In the genomic region with DNA sequence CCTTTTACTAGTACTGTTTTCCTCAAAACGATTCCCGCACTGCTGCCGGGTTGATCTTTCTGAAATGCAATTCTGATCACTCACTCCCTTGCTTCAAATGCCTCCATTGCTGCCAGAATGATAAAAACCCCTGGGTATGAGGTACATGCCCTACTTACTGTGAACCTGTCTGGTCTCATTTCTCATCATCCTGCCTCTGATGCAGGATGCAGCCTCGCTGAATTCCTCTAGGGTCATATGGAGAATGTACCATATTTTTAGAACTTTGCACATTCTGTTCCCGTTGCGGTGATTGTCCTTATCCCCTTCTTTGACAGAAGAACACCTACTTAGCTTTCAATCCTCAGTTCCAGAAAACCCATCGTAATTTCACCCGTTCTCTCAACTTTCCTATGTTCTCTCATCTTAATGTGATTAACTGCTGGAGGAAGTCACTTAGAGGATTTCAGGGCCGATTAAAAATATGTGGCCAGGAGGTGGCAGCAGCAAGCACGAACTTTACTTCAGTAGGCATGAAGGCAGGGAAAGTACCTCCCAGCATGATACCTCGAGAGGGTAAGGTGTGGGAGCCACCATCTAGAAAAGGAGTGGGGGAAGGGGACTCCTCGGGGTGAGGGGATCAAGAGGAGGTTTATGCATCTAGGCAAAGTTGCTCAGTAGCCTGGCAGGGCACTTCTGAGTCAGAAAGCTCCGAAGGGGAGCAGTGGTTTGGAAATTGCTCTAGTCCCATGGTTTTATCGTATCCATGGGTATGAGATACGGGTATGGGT, we compare ENCODE assay signal across 8 cellular contexts.
DNase-seq lines count a peak whose midpoint lies in the region; ATAC-seq and TF ChIP-seq lines count a peak whose summit lies in the region.

No MANE protein-coding gene starts in this region.

- H3K9me3 Mint-ChIP-seq in activated CD4-positive, alpha-beta T cell treated with anti-CD3 and anti-CD28 coated beads, Interleukin-2, amount 10 ng/mL, durations not matched to agents 24 days and 14 days = no peaks in the 10 kb centered on the region

- H3K27ac ChIP-seq in MM.1S (ENCODE audit: low read length) = no peak overlapping the region

- no peaks in the 10 kb centered on the region for H3K79me2 ChIP-seq in MM.1S (ENCODE audit: low read length)

- no peaks in the 10 kb centered on the region for H3K36me3 ChIP-seq in MM.1S (replicated peaks; ENCODE audit: insufficient read depth, low read length)

- no peaks in the 10 kb centered on the region for H3F3A ChIP-seq in MM.1S (ENCODE audit: insufficient read depth, low read length)

- H3K9ac ChIP-seq in MM.1S (ENCODE audit: low read length) = no peak overlapping the region

- no peaks in the 10 kb centered on the region for H3K4me1 Mint-ChIP-seq in activated CD4-positive, alpha-beta T cell treated with anti-CD3 and anti-CD28 coated beads, Interleukin-2, amount 10 ng/mL, durations not matched to agents 24 days and 14 days

- H3K9me3 ChIP-seq in MM.1S (replicated peaks; ENCODE audit: insufficient read depth, low read length) = no peaks in the 10 kb centered on the region

- no peak overlapping the region for H2AFZ ChIP-seq in MM.1S (ENCODE audit: low read length)

- ATAC-seq in GM19468 (IDR thresholded peaks at IDR 0.05; ENCODE audit: extremely low read depth, unreplicated experiment) = peak; percentile 37

- intact Hi-C loops in activated CD4-positive, alpha-beta T cell treated with anti-CD3 and anti-CD28 coated beads, Interleukin-2, amount 10 ng/mL, durations not matched to agents 24 days and 14 days (cut with micrococcal nuclease) = no loop called here

- no peak overlapping the region for H3K4me3 Mint-ChIP-seq in activated CD4-positive, alpha-beta T cell treated with anti-CD3 and anti-CD28 coated beads, Interleukin-2, amount 10 ng/mL, durations not matched to agents 24 days and 14 days

- H3K27me3 Mint-ChIP-seq in activated CD4-positive, alpha-beta T cell treated with anti-CD3 and anti-CD28 coated beads, Interleukin-2, amount 10 ng/mL, durations not matched to agents 24 days and 14 days = no peaks in the 10 kb centered on the region

- no peaks in the 10 kb centered on the region for H3K9me2 ChIP-seq in MM.1S (replicated peaks; ENCODE audit: insufficient read depth, low read length)

- no peaks in the 10 kb centered on the region for H3K27me3 ChIP-seq in MM.1S (replicated peaks; ENCODE audit: insufficient read depth, low read length)

- peak; percentile 75 for TF ChIP-seq CTCF in MM.1S (IDR thresholded peaks at IDR 0.05; ENCODE audit: low read length)

- H3K4me2 ChIP-seq in MM.1S (ENCODE audit: low read depth, low read length) = no peak overlapping the region

- DNase-seq in DMS53 (lab: John Stamatoyannopoulos, UW) = peak; percentile 79
- DNase-seq in MM.1S = peak; percentile 77
- peak; percentile 69 for DNase-seq in activated CD4-positive, alpha-beta T cell treated with anti-CD3 and anti-CD28 coated beads, Interleukin-2, amount 10 ng/mL, durations not matched to agents 24 days and 14 days
- peak; percentile 72 for DNase-seq in glomerular visceral epithelial cell (ENCODE audit: extremely low spot score)
- peak; percentile 32 for DNase-seq in putamen (ENCODE audit: low spot score)
- no peak for DNase-seq in ureter (ENCODE audit: low spot score)
- DNase-seq in 8988T = no peak

- H4K20me1 ChIP-seq in MM.1S (ENCODE audit: insufficient read depth, low read length) = no peaks in the 10 kb centered on the region

- no peaks in the 10 kb centered on the region for H3K36me3 Mint-ChIP-seq in activated CD4-positive, alpha-beta T cell treated with anti-CD3 and anti-CD28 coated beads, Interleukin-2, amount 10 ng/mL, durations not matched to agents 24 days and 14 days (ENCODE audit: low read depth)

- no peak overlapping the region for H3K4me3 ChIP-seq in MM.1S (ENCODE audit: low read length)

- H3K27ac Mint-ChIP-seq in activated CD4-positive, alpha-beta T cell treated with anti-CD3 and anti-CD28 coated beads, Interleukin-2, amount 10 ng/mL, durations not matched to agents 24 days and 14 days = no peak overlapping the region

- H3K4me1 ChIP-seq in MM.1S (ENCODE audit: low read length) = no peaks in the 10 kb centered on the region

Comparison
In these comparisons a context has a peak if more than half of its experiments do, and no peak if none do; other contexts are left out.
1. DNase-seq: peak in DMS53 (single experiment), MM.1S (single experiment), activated CD4-positive, alpha-beta T cell treated with anti-CD3 and anti-CD28 coated beads, Interleukin-2, amount 10 ng/mL, durations not matched to agents 24 days and 14 days (single experiment), glomerular visceral epithelial cell (single experiment) and putamen (single experiment); none in ureter (single experiment) and 8988T (single experiment).